8 cellular contexts compared by ENCODE assay signal in the genomic region with DNA sequence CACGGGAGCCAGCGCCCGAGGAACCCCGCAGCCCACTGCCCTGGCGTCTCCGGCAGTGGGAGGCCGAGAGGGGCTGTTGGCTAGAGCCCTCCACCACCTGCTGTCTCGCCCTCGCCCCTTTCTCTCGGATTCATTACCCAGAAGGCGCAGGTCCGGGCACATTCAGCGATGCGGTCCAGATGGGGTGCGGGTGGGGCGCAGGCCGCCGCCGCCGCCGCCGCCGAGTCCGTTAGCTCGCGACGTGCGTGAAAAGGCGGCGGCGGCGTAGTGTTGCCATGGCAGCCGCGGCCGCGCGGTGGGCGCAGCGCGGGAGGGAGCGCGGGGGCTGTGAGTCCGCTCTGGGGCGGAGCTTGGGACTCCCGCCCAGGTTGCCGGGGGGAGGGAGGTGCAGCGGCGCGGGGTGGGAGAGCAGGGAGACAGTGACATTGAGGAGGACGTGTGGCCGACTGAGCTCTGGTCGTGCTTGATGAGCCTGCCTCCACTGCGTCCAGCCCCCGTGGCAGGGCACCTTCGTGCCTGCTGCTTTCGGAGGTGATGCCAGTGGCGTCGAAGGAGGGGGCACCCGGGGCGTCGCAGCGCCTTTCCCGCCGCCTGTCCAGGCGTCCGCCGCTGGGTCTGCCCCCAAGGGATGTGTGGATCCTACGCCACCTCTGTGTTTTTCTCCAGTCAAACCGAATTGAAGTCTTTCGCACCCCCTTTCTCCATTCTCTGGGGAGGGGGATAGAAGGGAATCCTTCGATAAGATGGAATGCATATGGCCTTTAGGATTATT. TPM values are rescaled to one million over a fixed set of nuclear protein-coding genes. Genes with fewer than 3 reads are reported as not detected.
DNase-seq lines count a peak whose midpoint lies in the region; ATAC-seq lines count a peak whose summit lies in the region.

A gene (minus strand): TSS at position 358 of the 772 bp plus-strand sequence. CDS start 23,774 bp downstream, outside the sequence.

- no peaks in the 10 kb centered on the region for H3K36me3 ChIP-seq in CD4-positive, CD25-positive, alpha-beta regulatory T cell (ENCODE audit: control insufficient read depth, insufficient read depth, low read length)
- H3K36me3 ChIP-seq in mesenchymal stem cell (ENCODE audit: control insufficient read depth in 1 of 2, insufficient read depth in 2 of 2, low read depth in 1 of 2, low read length in 2 of 2): peaks cover 0 to 2% of the 10 kb centered on the region in 2 experiments

- H3K36me3 Mint-ChIP-seq in CD4-positive, CD25-positive, alpha-beta regulatory T cell: no peaks in the 10 kb centered on the region
- H3K36me3 Mint-ChIP-seq in effector memory CD8-positive, alpha-beta T cell (ENCODE audit: insufficient read depth): no peaks in the 10 kb centered on the region

- peaks cover 15% of the 10 kb centered on the region for H3K79me1 ChIP-seq in mesenchymal stem cell (replicated peaks; ENCODE audit: low read length, poor library complexity, severe bottlenecking)

- peak within 1 kb of the TSS; percentile 97 to 99 for H2BK12ac ChIP-seq in mesenchymal stem cell (ENCODE audit: low read length in 2 of 2)

- peak within 1 kb of the TSS; percentile 85 for H2BK120ac ChIP-seq in mesenchymal stem cell (ENCODE audit: low read depth, low read length)

- peak within 1 kb of the TSS in 2 of 3 donors; percentile 77 to 85 for H3K27ac Mint-ChIP-seq in CD4-positive, CD25-positive, alpha-beta regulatory T cell
- H3K27ac Mint-ChIP-seq in effector memory CD8-positive, alpha-beta T cell: peak within 1 kb of the TSS; percentile 83 to 89

- peak within 1 kb of the TSS; percentile 60 to 98 for H3K23ac ChIP-seq in mesenchymal stem cell (ENCODE audit: low read length in 2 of 2)

- H3K4me3 ChIP-seq in CD4-positive, CD25-positive, alpha-beta regulatory T cell (ENCODE audit: low read depth, low read length): peak within 1 kb of the TSS; percentile 78
- H3K4me3 ChIP-seq in mesenchymal stem cell (ENCODE audit: insufficient read depth in 1 of 2, low read depth in 1 of 2, low read length in 2 of 2): peak within 1 kb of the TSS; percentile 96 to 98

- H3K4me1 Mint-ChIP-seq in CD4-positive, CD25-positive, alpha-beta regulatory T cell: peaks cover 22 to 44% (median 32%) of the 10 kb centered on the region in 4 donors
- H3K4me1 Mint-ChIP-seq in effector memory CD8-positive, alpha-beta T cell (ENCODE audit: low read depth in 2 of 2): peaks cover 5 to 24% of the 10 kb centered on the region in 2 donors

- peak within 1 kb of the TSS; percentile 93 for H3K9ac ChIP-seq in mesenchymal stem cell (ENCODE audit: low read length)

- H4K8ac ChIP-seq in mesenchymal stem cell (ENCODE audit: low read length): peak within 1 kb of the TSS; percentile 99

- peak within 1 kb of the TSS; percentile 99 for H4K91ac ChIP-seq in mesenchymal stem cell (ENCODE audit: low read length)

- H3K4me2 ChIP-seq in mesenchymal stem cell (ENCODE audit: low read length, poor library complexity, severe bottlenecking): peak within 1 kb of the TSS; percentile 94

- no peaks in the 10 kb centered on the region for H3K27me3 ChIP-seq in CD4-positive, CD25-positive, alpha-beta regulatory T cell (ENCODE audit: control insufficient read depth, insufficient read depth, low read length)
- no peaks in the 10 kb centered on the region for H3K27me3 ChIP-seq in mesenchymal stem cell (ENCODE audit: control insufficient read depth in 1 of 2, insufficient read depth in 1 of 2, low read length in 2 of 2)

- peak within 1 kb of the TSS; percentile 97 to 98 for H3K14ac ChIP-seq in mesenchymal stem cell (ENCODE audit: low read length in 2 of 2)

- H3K4me3 Mint-ChIP-seq in CD4-positive, CD25-positive, alpha-beta regulatory T cell: peak within 1 kb of the TSS in 3 of 4 donors; percentile 90 to 93 (median 92)
- H3K4me3 Mint-ChIP-seq in effector memory CD8-positive, alpha-beta T cell: peak within 1 kb of the TSS; percentile 84 to 86

- peak within 1 kb of the TSS; percentile 95 for H2BK5ac ChIP-seq in mesenchymal stem cell (ENCODE audit: low read depth, low read length, poor library complexity, severe bottlenecking)

- H3K27me3 Mint-ChIP-seq in CD4-positive, CD25-positive, alpha-beta regulatory T cell: no peaks in the 10 kb centered on the region
- H3K27me3 Mint-ChIP-seq in effector memory CD8-positive, alpha-beta T cell: no peaks in the 10 kb centered on the region

- peaks cover 27% of the 10 kb centered on the region for H3K4me1 ChIP-seq in CD4-positive, CD25-positive, alpha-beta regulatory T cell (ENCODE audit: control insufficient read depth, insufficient read depth, low read length, poor library complexity, severe bottlenecking)
- H3K4me1 ChIP-seq in mesenchymal stem cell (ENCODE audit: control insufficient read depth, insufficient read depth, low read depth, low read length): peaks cover 5% of the 10 kb centered on the region

- H3K9me3 ChIP-seq in CD4-positive, CD25-positive, alpha-beta regulatory T cell (ENCODE audit: control insufficient read depth in 2 of 2, low read length in 2 of 2): no peaks in the 10 kb centered on the region
- H3K9me3 ChIP-seq in mesenchymal stem cell (ENCODE audit: control insufficient read depth, low read length): no peaks in the 10 kb centered on the region

- peak in 2 of 3 donors; percentile 81 to 82 for DNase-seq in CD4-positive, CD25-positive, alpha-beta regulatory T cell
- DNase-seq in NCI-H748 treated with DMSO at 0.1 percent for 48 hours (lab: John Stamatoyannopoulos, UW) (peak; percentile 97), mesenchymal stem cell (peak; percentile 83)
- peak; percentile 37 to 53 for DNase-seq in activated CD8-positive, alpha-beta memory T cell treated with anti-CD3 and anti-CD28 coated beads for 1 hour (ENCODE audit: extremely low read depth in 1 of 2, low read depth in 1 of 2)
- DNase-seq in effector memory CD8-positive, alpha-beta T cell: peak in 2 of 3 experiments; percentile 69 to 73
- DNase-seq in stimulated activated CD8-positive, alpha-beta memory T cell treated with anti-CD3 and anti-CD28 coated beads, Interleukin-12 subunit alpha, Interleukin-12 subunit beta, amount 100 ng/mL, for 24 hours (ENCODE audit: extremely low read depth): peak; percentile 41

- peak within 1 kb of the TSS; percentile 99 for H3K4ac ChIP-seq in mesenchymal stem cell (ENCODE audit: low read depth in 1 of 2, low read length in 2 of 2)

- H2BK15ac ChIP-seq in mesenchymal stem cell (ENCODE audit: low read depth, poor library complexity, severe bottlenecking): peak within 1 kb of the TSS; percentile 92

- peak within 1 kb of the TSS; percentile 79 for H3K27ac ChIP-seq in CD4-positive, CD25-positive, alpha-beta regulatory T cell (ENCODE audit: insufficient read depth, low read length, poor library complexity, severe bottlenecking)
- H3K27ac ChIP-seq in mesenchymal stem cell (ENCODE audit: low read length, poor library complexity, severe bottlenecking): peak within 1 kb of the TSS; percentile 84

- H3K18ac ChIP-seq in mesenchymal stem cell (ENCODE audit: low read depth in 1 of 2, low read length in 2 of 2): peak within 1 kb of the TSS; percentile 97 to 100

- H2AFZ ChIP-seq in mesenchymal stem cell (ENCODE audit: low read depth, low read length): peak within 1 kb of the TSS; percentile 96

- peak; percentile 54 to 64 for ATAC-seq in CD4-positive, CD25-positive, alpha-beta regulatory T cell (ENCODE audit: low read depth in 2 of 2)
- peak; percentile 62 for ATAC-seq in GM19324 (IDR thresholded peaks at IDR 0.05; ENCODE audit: low FRiP score, unreplicated experiment)
- peak; percentile 67 for ATAC-seq in HG03460 (IDR thresholded peaks at IDR 0.05; ENCODE audit: unreplicated experiment)
- peak; percentile 70 for ATAC-seq in effector memory CD8-positive, alpha-beta T cell (replicated peaks)

- no peaks in the 10 kb centered on the region for H3K9me3 Mint-ChIP-seq in CD4-positive, CD25-positive, alpha-beta regulatory T cell
- no peaks in the 10 kb centered on the region for H3K9me3 Mint-ChIP-seq in effector memory CD8-positive, alpha-beta T cell

- under 1% methylated on average over 60 of the region's 71 CpGs for WGBS in mesenchymal stem cell

- H2AK5ac ChIP-seq in mesenchymal stem cell (ENCODE audit: low read length, severe bottlenecking): no peak within 1 kb of the TSS

RNA-seq across cellular contexts. Expression of the gene that starts here (rescaled TPM):
- total RNA-seq in CD4-positive, CD25-positive, alpha-beta regulatory T cell: 29.2 TPM
- 1 to 10 TPM; 5.1 to 6.9 (median 6.2) TPM for polyA plus RNA-seq in CD4-positive, CD25-positive, alpha-beta regulatory T cell
- 9.6 TPM for polyA plus RNA-seq in mesenchymal stem cell (2013, experiment 1 of 2)
- polyA plus RNA-seq in mesenchymal stem cell (2013, experiment 2 of 2): 11.5 TPM

Comparison
In these comparisons a context has a peak if more than half of its experiments do, and no peak if none do; other contexts are left out.
1. Peak in every context shown above with its lines: DNase-seq, ATAC-seq, H3K4me3 ChIP-seq and H3K27ac ChIP-seq.
2. DNase-seq: peak in every context shown above with its lines; median percentile 97 in NCI-H748 treated with DMSO at 0.1 percent for 48 hours; 83 in mesenchymal stem cell; 82 in CD4-positive, CD25-positive, alpha-beta regulatory T cell; 71 in effector memory CD8-positive, alpha-beta T cell; 45 in activated CD8-positive, alpha-beta memory T cell treated with anti-CD3 and anti-CD28 coated beads for 1 hour; 41 in stimulated activated CD8-positive, alpha-beta memory T cell treated with anti-CD3 and anti-CD28 coated beads, Interleukin-12 subunit alpha, Interleukin-12 subunit beta, amount 100 ng/mL, for 24 hours.